In genomic region chr19:55476100-55476775, GRCh38 we compare ENCODE assay signal across 8 cellular contexts. TPM values are rescaled to one million over a fixed set of nuclear protein-coding genes. Genes with fewer than 3 reads are reported as not detected.
DNase-seq lines count a peak whose midpoint lies in the region; ATAC-seq lines count a peak whose summit lies in the region.

Gene ZNF628 (plus strand): TSS chr19:55476617. CDS start chr19:55479911, 3,294 bp downstream.

- H3K36me3 Mint-ChIP-seq in IgD-negative memory B cell, result peaks cover 4% of the 10 kb centered on the region

- H3K27ac ChIP-seq in esophagus (ENCODE audit: low read depth in 2 of 2, low read length in 1 of 2), result peak within 1 kb of the TSS; percentile 97 to 98

- WGBS in esophagus, 2 donors, result 1% methylated on average over 50 to 61 of the region's 61 CpGs

- peak; percentile 85 for ATAC-seq in GM21576 (IDR thresholded peaks at IDR 0.05; ENCODE audit: unreplicated experiment)

- peak within 1 kb of the TSS; percentile 67 for H3K9ac ChIP-seq in mucosa of stomach (ENCODE audit: low read length)

- DNase-seq in DMS 273 treated with DMSO at 0.1 percent for 48 hours (lab: John Stamatoyannopoulos, UW) (peak; percentile 92), OCI-M1 (lab: John Stamatoyannopoulos, UW) (peak; percentile 99)
- DNase-seq in activated T-cell treated with anti-CD3 and anti-CD28 coated beads, Interleukin-2, amount 50 U/mL, for 1 hour, result peak; percentile 98
- DNase-seq in stimulated activated CD8-positive, alpha-beta memory T cell treated with anti-CD3 and anti-CD28 coated beads, Interleukin-4, amount 100 ng/mL, for 48 hours, result peak; percentile 98

- peaks cover 0 to 4% of the 10 kb centered on the region in 2 donors for H3K36me3 ChIP-seq in esophagus (ENCODE audit: control insufficient read depth in 2 of 2, insufficient read depth in 2 of 2, low read length in 1 of 2)
- H3K36me3 ChIP-seq in mucosa of stomach (ENCODE audit: control insufficient read depth, insufficient read depth, low read length), result no peaks in the 10 kb centered on the region

- H3K4me3 Mint-ChIP-seq in IgD-negative memory B cell, result peak within 1 kb of the TSS; percentile 92 to 98 (median 98)

- H3K27me3 ChIP-seq in esophagus (ENCODE audit: control insufficient read depth in 1 of 2, insufficient read depth in 2 of 2, low read length in 2 of 2), result no peaks in the 10 kb centered on the region
- no peaks in the 10 kb centered on the region for H3K27me3 ChIP-seq in mucosa of stomach (ENCODE audit: control insufficient read depth, insufficient read depth, low read length)

- H3K27me3 Mint-ChIP-seq in IgD-negative memory B cell, result no peaks in the 10 kb centered on the region

- H3K9me3 Mint-ChIP-seq in IgD-negative memory B cell, result no peaks in the 10 kb centered on the region

- no peaks in the 10 kb centered on the region for H3K9me3 ChIP-seq in esophagus (ENCODE audit: control insufficient read depth in 2 of 2, insufficient read depth in 1 of 2, low read depth in 1 of 2, low read length in 1 of 2)
- H3K9me3 ChIP-seq in mucosa of stomach (ENCODE audit: control insufficient read depth, low read length), result no peaks in the 10 kb centered on the region

- H3K4me3 ChIP-seq in esophagus (ENCODE audit: low read depth in 1 of 2, low read length in 2 of 2) (peak within 1 kb of the TSS; percentile 46 to 58), mucosa of stomach (ENCODE audit: low read length) (peak within 1 kb of the TSS; percentile 44)

- peak within 1 kb of the TSS; percentile 93 to 99 (median 97) for H3K27ac Mint-ChIP-seq in IgD-negative memory B cell

- peaks cover 10 to 22% (median 20%) of the 10 kb centered on the region in 3 donors for H3K4me1 Mint-ChIP-seq in IgD-negative memory B cell

- peaks cover 0 to 8% of the 10 kb centered on the region in 2 donors for H3K4me1 ChIP-seq in esophagus (ENCODE audit: control insufficient read depth in 2 of 2, insufficient read depth in 2 of 2, low read length in 1 of 2)
- H3K4me1 ChIP-seq in mucosa of stomach (ENCODE audit: control insufficient read depth, insufficient read depth, low read length), result peaks cover 12% of the 10 kb centered on the region

RNA-seq across cellular contexts. Expression of gene ZNF628, which starts in this region (rescaled TPM):
- polyA plus RNA-seq in IgD-negative memory B cell (0.34 TPM), esophagus (1 to 10 TPM; 3.8 to 7.0 TPM)

Comparison
In these comparisons a context has a peak if more than half of its experiments do, and no peak if none do; other contexts are left out.
1. Peak in every context shown above with its lines: DNase-seq, ATAC-seq, H3K4me3 ChIP-seq and H3K27ac ChIP-seq.